In genomic region chr7:36598056-36598675, GRCh38 we compare ENCODE assay signal across 1 cellular context.
TF ChIP-seq lines count a peak whose summit lies in the region.

No MANE protein-coding gene starts in this region.

TF ChIP-seq in A549, 52 proteins besides CTCF, POLR2A, EP300 and RAD21 (continued from another document):
- TF ChIP-seq, protein P1, sequence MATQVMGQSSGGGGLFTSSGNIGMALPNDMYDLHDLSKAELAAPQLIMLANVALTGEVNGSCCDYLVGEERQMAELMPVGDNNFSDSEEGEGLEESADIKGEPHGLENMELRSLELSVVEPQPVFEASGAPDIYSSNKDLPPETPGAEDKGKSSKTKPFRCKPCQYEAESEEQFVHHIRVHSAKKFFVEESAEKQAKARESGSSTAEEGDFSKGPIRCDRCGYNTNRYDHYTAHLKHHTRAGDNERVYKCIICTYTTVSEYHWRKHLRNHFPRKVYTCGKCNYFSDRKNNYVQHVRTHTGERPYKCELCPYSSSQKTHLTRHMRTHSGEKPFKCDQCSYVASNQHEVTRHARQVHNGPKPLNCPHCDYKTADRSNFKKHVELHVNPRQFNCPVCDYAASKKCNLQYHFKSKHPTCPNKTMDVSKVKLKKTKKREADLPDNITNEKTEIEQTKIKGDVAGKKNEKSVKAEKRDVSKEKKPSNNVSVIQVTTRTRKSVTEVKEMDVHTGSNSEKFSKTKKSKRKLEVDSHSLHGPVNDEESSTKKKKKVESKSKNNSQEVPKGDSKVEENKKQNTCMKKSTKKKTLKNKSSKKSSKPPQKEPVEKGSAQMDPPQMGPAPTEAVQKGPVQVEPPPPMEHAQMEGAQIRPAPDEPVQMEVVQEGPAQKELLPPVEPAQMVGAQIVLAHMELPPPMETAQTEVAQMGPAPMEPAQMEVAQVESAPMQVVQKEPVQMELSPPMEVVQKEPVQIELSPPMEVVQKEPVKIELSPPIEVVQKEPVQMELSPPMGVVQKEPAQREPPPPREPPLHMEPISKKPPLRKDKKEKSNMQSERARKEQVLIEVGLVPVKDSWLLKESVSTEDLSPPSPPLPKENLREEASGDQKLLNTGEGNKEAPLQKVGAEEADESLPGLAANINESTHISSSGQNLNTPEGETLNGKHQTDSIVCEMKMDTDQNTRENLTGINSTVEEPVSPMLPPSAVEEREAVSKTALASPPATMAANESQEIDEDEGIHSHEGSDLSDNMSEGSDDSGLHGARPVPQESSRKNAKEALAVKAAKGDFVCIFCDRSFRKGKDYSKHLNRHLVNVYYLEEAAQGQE (IDR thresholded peaks at IDR 0.05) = peak; percentile 79
